Comparison of ENCODE assay signal across 9 cellular contexts in the genomic region with DNA sequence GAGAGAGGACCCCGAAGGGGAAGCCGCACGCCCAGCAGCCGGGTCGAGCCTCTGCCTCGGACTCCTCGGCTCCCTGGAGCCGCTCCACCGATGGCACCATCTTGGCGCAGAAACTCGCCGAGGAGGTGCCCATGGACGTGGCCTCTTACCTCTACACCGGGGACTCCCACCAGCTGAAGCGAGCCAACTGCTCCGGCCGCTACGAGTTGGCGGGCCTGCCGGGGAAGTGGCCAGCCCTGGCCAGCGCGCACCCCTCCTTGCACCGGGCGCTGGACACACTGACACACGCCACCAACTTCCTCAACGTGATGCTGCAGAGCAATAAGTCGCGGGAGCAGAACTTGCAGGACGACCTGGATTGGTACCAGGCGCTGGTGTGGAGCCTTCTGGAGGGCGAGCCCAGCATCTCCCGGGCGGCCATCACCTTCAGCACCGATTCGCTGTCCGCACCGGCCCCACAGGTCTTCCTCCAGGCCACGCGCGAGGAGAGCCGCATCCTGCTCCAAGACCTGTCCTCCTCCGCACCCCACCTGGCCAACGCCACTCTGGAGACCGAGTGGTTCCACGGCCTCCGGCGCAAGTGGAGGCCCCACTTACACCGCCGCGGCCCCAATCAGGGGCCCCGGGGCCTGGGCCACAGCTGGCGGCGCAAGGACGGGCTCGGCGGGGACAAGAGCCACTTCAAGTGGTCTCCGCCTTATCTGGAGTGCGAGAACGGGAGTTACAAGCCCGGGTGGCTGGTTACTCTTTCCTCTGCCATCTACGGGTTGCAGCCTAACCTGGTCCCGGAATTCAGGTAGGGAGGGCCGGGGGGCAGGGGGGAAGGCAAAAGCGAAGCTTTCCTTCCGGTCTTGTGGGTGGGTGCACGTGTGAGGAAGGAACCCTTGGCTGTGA. TPM values are rescaled to one million over a fixed set of nuclear protein-coding genes. Genes with fewer than 3 reads are reported as not detected.
DNase-seq lines count a peak whose midpoint lies in the region; ATAC-seq, FAIRE-seq and TF ChIP-seq lines count a peak whose summit lies in the region.
"Had no signal": no experiment of that assay in that cellular context is flagged by ENCODE, and none has a peak within 500 bp of the region (broad histone marks: within the 10 kb centered on the region; RNA-seq: fewer than 3 reads in every experiment).

No MANE protein-coding gene starts in this region.

- TF ChIP-seq CTCF in prostate gland (IDR thresholded peaks at IDR 0.05) (no peak), lower leg skin (IDR thresholded peaks at IDR 0.05) (no peak)

- peak; percentile 48 for ATAC-seq in left ventricle myocardium superior

- no peaks in the 10 kb centered on the region for H3K9me3 ChIP-seq in prostate gland

- in situ Hi-C loops in SK-MEL-5 (cut with HindIII; ENCODE audit: low pct_unique_long_range_greater_than_20kb, low sequenced_read_pairs), result no loop called here

- H3K27ac ChIP-seq in prostate gland, result no peak overlapping the region

- TF ChIP-seq POLR2A in prostate gland (IDR thresholded peaks at IDR 0.05) (no peak), lower leg skin (IDR thresholded peaks at IDR 0.05) (no peak)

- FAIRE-seq in GM19239 (lab: Jason Lieb, UNC), result no peak

- DNase-seq in NCI-H1092 treated with DMSO at 0.1 percent for 48 hours (lab: John Stamatoyannopoulos, UW) (peak; percentile 10), NCI-H1092 (lab: John Stamatoyannopoulos, UW) (no peak), SK-MEL-5 (ENCODE audit: low read depth, low spot score) (peak; percentile 19), left ventricle myocardium superior (peak; percentile 32), prostate gland (ENCODE audit: low spot score) (peak; percentile 5), GM19239 (ENCODE audit: insufficient read length, low spot score) (no peak), lower leg skin (ENCODE audit: low spot score in 2 of 2) (no peak), NOMO-1 treated with DMSO at 0.1 percent for 48 hours (lab: John Stamatoyannopoulos, UW; ENCODE audit: unreplicated experiment) (no peak)
- DNase-seq: activated CD4-positive, alpha-beta T cell treated with anti-CD3 and anti-CD28 coated beads, Interleukin-2, amount 10 ng/mL, durations not matched to agents 24 days and 14 days had no signal

- H3K27me3 ChIP-seq in prostate gland (replicated peaks; ENCODE audit: insufficient read depth), result no peaks in the 10 kb centered on the region

- no peaks in the 10 kb centered on the region for H3K36me3 ChIP-seq in prostate gland

- H3K4me3 ChIP-seq in prostate gland, result peak overlapping the region; percentile 27 to 39
- no peak overlapping the region for H3K4me3 ChIP-seq in lower leg skin (ENCODE audit: low read depth, poor library complexity, severe bottlenecking)

- no peaks in the 10 kb centered on the region for H3K4me1 ChIP-seq in prostate gland (replicated peaks)

- 3% methylated on average over 65 of the region's 66 CpGs for WGBS in prostate gland
- WGBS in lower leg skin, 2 donors, result 4 to 6% methylated on average over 17 to 20 of the region's 66 CpGs

- intact Hi-C loops in left ventricle myocardium superior (cut with micrococcal nuclease) (no loop called here), prostate gland (cut with DNase I) (no loop called here), lower leg skin (cut with DNase I; ENCODE audit: low total_unique reads) (no loop called here)

RNA-seq across cellular contexts. Expression of a gene that starts 1.0 kb away (rescaled TPM):
- total RNA-seq in SK-MEL-5 (2014; rRNA removed; shearing (Covaris generic)), result 10.8 and 12.3 TPM in 2 replicates
- 8.3 and 8.6 TPM in 2 replicates for polyA plus RNA-seq in SK-MEL-5 (2015; cell fraction: cytosol; rRNA removed)
- 9.5 and 9.7 TPM in 2 replicates for polyA plus RNA-seq in SK-MEL-5 (2015; cell fraction: nucleus; rRNA removed)
- total RNA-seq in left ventricle myocardium superior, result not detected
- total RNA-seq in prostate gland, result 1 to 10 TPM in 1 of 2 donors, under 1 TPM in 1; 0.36 to 1.5 TPM
- total RNA-seq in lower leg skin, result under 1 TPM in 1 of 4 donors, not detected in 3; 0.13 TPM
- total RNA-seq: activated CD4-positive, alpha-beta T cell treated with anti-CD3 and anti-CD28 coated beads, Interleukin-2, amount 10 ng/mL, durations not matched to agents 24 days and 14 days had no signal

Comparison
In these comparisons a context has a peak if more than half of its experiments do, and no peak if none do; other contexts are left out.
1. DNase-seq: peak in NCI-H1092 treated with DMSO at 0.1 percent for 48 hours (single experiment), SK-MEL-5 (single experiment), left ventricle myocardium superior (single experiment) and prostate gland (single experiment); none in NCI-H1092 (single experiment), GM19239 (single experiment), lower leg skin (0 of 2) and NOMO-1 treated with DMSO at 0.1 percent for 48 hours (single experiment).